Comparison of ENCODE assay signal across 29 cellular contexts in the genomic region with DNA sequence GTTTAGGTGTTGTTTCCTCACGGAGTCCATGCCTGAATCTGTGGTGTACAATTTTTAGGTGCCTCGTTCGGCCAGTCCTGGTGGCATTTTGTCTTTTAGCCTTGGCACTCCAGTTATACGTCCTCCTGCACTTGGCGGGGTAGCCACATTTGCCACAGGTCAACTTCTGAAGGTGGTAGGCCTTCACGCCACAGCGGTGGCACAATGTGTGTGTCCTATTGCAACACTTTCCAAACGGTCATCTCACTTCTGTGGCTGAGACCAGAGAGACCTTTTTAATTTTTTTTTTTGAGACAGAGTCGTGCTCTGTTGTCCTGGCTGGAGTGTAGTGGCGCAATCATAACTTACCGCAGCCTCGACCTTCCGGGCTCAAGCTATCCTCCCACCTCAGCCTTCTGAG.
"Had no signal": no experiment of that assay in that cellular context is flagged by ENCODE, and none has a peak within 500 bp of the region (broad histone marks: within the 10 kb centered on the region; RNA-seq: fewer than 3 reads in every experiment).

No MANE protein-coding gene starts in this region.

- H3K4me2 ChIP-seq: smooth muscle cell had no signal

- H3K4me3 Mint-ChIP-seq: activated CD4-positive, alpha-beta T cell treated with anti-CD3 and anti-CD28 coated beads for 36 hours; activated naive CD4-positive, alpha-beta T cell treated with anti-CD3 and anti-CD28 coated beads for 36 hours; activated naive CD8-positive, alpha-beta T cell treated with anti-CD3 and anti-CD28 coated beads, Interleukin-2, amount 10 ng/mL, durations not matched to agents 7 days and 5 days; activated T-helper 1 cell treated with anti-CD3 and anti-CD28 coated beads, Interleukin-12 subunit alpha, Interleukin-12 subunit beta, Interleukin-2, Interleukin-4 antibody, amounts not matched to agents 30 ng/mL and 10 ng/mL and 1 ng/mL, durations not matched to agents 14 hours and 24 hours and 36 hours; brain; T-helper 17 cell had no signal

- FAIRE-seq: keratinocyte had no signal

- H3K4me1 ChIP-seq: suprapubic skin had no signal

- H3K27ac Mint-ChIP-seq: activated CD4-positive, alpha-beta T cell treated with anti-CD3 and anti-CD28 coated beads for 36 hours; activated naive CD4-positive, alpha-beta T cell treated with anti-CD3 and anti-CD28 coated beads for 36 hours; activated naive CD8-positive, alpha-beta T cell treated with anti-CD3 and anti-CD28 coated beads, Interleukin-2, amount 10 ng/mL, durations not matched to agents 7 days and 5 days; activated T-helper 1 cell treated with anti-CD3 and anti-CD28 coated beads, Interleukin-12 subunit alpha, Interleukin-12 subunit beta, Interleukin-2, Interleukin-4 antibody, amounts not matched to agents 30 ng/mL and 10 ng/mL and 1 ng/mL, durations not matched to agents 14 hours and 24 hours and 36 hours; brain; naive thymus-derived CD4-positive, alpha-beta T cell; progenitor cell of endocrine pancreas; T-helper 17 cell had no signal

- DNase-seq: activated CD4-positive, alpha-beta T cell treated with anti-CD3 and anti-CD28 coated beads for 36 hours; activated CD4-positive, alpha-beta T cell treated with anti-CD3 and anti-CD28 coated beads, Interleukin-2, amount 50 U/mL, for 4 hours; activated effector memory CD4-positive, alpha-beta T cell treated with anti-CD3 and anti-CD28 coated beads, Interleukin-2, amount 50 U/mL, for 16 hours; activated naive CD4-positive, alpha-beta T cell treated with anti-CD3 and anti-CD28 coated beads for 36 hours; activated naive CD8-positive, alpha-beta T cell treated with anti-CD3 and anti-CD28 coated beads, Interleukin-2, amount 10 ng/mL, durations not matched to agents 7 days and 5 days; activated T-cell treated with anti-CD3 and anti-CD28 coated beads for 4 hours; dorsolateral prefrontal cortex; effector memory CD4-positive, alpha-beta T cell; hippocampal formation; left cardiac atrium; midbrain; naive thymus-derived CD4-positive, alpha-beta T cell; ovary; retina; sigmoid colon; stimulated activated CD4-positive, alpha-beta T cell treated with anti-CD3 and anti-CD28 coated beads, Interleukin-2, amount 100 ng/mL, for 24 hours; stimulated activated naive CD4-positive, alpha-beta T cell; T-helper 17 cell; T1000; tibial artery had no signal

- H3K4me3 ChIP-seq: ascending aorta, coronary artery, dorsolateral prefrontal cortex, gastroesophageal sphincter, ovary, sigmoid colon, smooth muscle cell, suprapubic skin, tibial artery had no signal

- H3K9me3 ChIP-seq: ascending aorta, gastroesophageal sphincter, ovary, sigmoid colon, suprapubic skin, tibial artery had no signal

- H3K27me3 Mint-ChIP-seq: activated CD4-positive, alpha-beta T cell treated with anti-CD3 and anti-CD28 coated beads for 36 hours; activated naive CD8-positive, alpha-beta T cell treated with anti-CD3 and anti-CD28 coated beads, Interleukin-2, amount 10 ng/mL, durations not matched to agents 7 days and 5 days; brain; naive thymus-derived CD4-positive, alpha-beta T cell; progenitor cell of endocrine pancreas; T-helper 17 cell had no signal

- H3K36me3 ChIP-seq: ovary, suprapubic skin, tibial artery had no signal

- H3K27me3 ChIP-seq: ascending aorta, dorsolateral prefrontal cortex, gastroesophageal sphincter, ovary, sigmoid colon, suprapubic skin, tibial artery had no signal

- H3K27ac ChIP-seq: ascending aorta, coronary artery, dorsolateral prefrontal cortex, gastroesophageal sphincter, ovary, sigmoid colon, suprapubic skin, tibial artery had no signal

- H3K9me3 Mint-ChIP-seq: activated naive CD4-positive, alpha-beta T cell treated with anti-CD3 and anti-CD28 coated beads for 36 hours; activated naive CD8-positive, alpha-beta T cell treated with anti-CD3 and anti-CD28 coated beads, Interleukin-2, amount 10 ng/mL, durations not matched to agents 7 days and 5 days; activated T-helper 1 cell treated with anti-CD3 and anti-CD28 coated beads, Interleukin-12 subunit alpha, Interleukin-12 subunit beta, Interleukin-2, Interleukin-4 antibody, amounts not matched to agents 30 ng/mL and 10 ng/mL and 1 ng/mL, durations not matched to agents 14 hours and 24 hours and 36 hours; naive thymus-derived CD4-positive, alpha-beta T cell had no signal

- ATAC-seq: activated CD4-positive, alpha-beta T cell treated with anti-CD3 and anti-CD28 coated beads for 36 hours; gastroesophageal sphincter; left cardiac atrium; naive thymus-derived CD4-positive, alpha-beta T cell; T-helper 17 cell had no signal
